ENCODE assay signal across 21 cellular contexts in genomic region chr11:50098186-50098725, GRCh38.
DNase-seq lines count a peak whose midpoint lies in the region; ATAC-seq, FAIRE-seq and TF ChIP-seq lines count a peak whose summit lies in the region.
"Had no signal": no experiment of that assay in that cellular context is flagged by ENCODE, and none has a peak within 500 bp of the region (broad histone marks: within the 10 kb centered on the region; RNA-seq: fewer than 3 reads in every experiment).

No MANE protein-coding gene starts in this region.

- H3K4me3 ChIP-seq in bronchial epithelial cell (ENCODE audit: low read depth, low read length) (no peak overlapping the region), pancreas (no peak overlapping the region)
- H3K4me3 ChIP-seq: A549, GM23248 had no signal

- FAIRE-seq in bronchial epithelial cell (lab: Jason Lieb, UNC) (no peak), pancreas (lab: Jason Lieb, UNC) (no peak)
- FAIRE-seq: A549, D721Med, G401.6, GM12891, H54 had no signal

- no peak overlapping the region for H3K4me3 Mint-ChIP-seq in activated naive CD8-positive, alpha-beta T cell treated with anti-CD3 and anti-CD28 coated beads for 36 hours
- H3K4me3 Mint-ChIP-seq: CD8-positive, alpha-beta T cell had no signal

- no peaks in the 10 kb centered on the region for H3K27me3 Mint-ChIP-seq in activated naive CD8-positive, alpha-beta T cell treated with anti-CD3 and anti-CD28 coated beads for 36 hours

- H3K9me3 ChIP-seq in pancreas = no peaks in the 10 kb centered on the region
- H3K9me3 ChIP-seq: A549, BE2C had no signal

- H3K36me3 ChIP-seq in bronchial epithelial cell (ENCODE audit: control insufficient read depth, insufficient read depth, low read length) (no peaks in the 10 kb centered on the region), pancreas (no peaks in the 10 kb centered on the region)
- H3K36me3 ChIP-seq: BE2C had no signal

- H3K27ac ChIP-seq in pancreas = no peak overlapping the region
- H3K27ac ChIP-seq: A549, C4-2B, GM23248 had no signal

- H3K4me1 Mint-ChIP-seq in activated naive CD8-positive, alpha-beta T cell treated with anti-CD3 and anti-CD28 coated beads for 36 hours = no peaks in the 10 kb centered on the region

- DNase-seq in HT1080 (ENCODE audit: low read depth) = peak; percentile 36
- DNase-seq in NCI-H82 treated with DMSO at 0.1 percent for 48 hours (lab: John Stamatoyannopoulos, UW; ENCODE audit: unreplicated experiment) = peak; percentile 79
- peak; percentile 52 for DNase-seq in bronchial epithelial cell (ENCODE audit: low read depth)
- peak; percentile 72 for DNase-seq in stromal cell of bone marrow (ENCODE audit: low read depth)
- DNase-seq in pancreas = no peak
- DNase-seq in activated naive CD8-positive, alpha-beta T cell treated with anti-CD3 and anti-CD28 coated beads for 36 hours = no peak
- no peak for DNase-seq in NCI-H2196 (lab: John Stamatoyannopoulos, UW; ENCODE audit: unreplicated experiment)
- DNase-seq: BE2C; CD8-positive, alpha-beta T cell; COR-L47; DMS153; DMS79 treated with DMSO at 0.1 percent for 48 hours; EL; GM23248 had no signal

- H3K36me3 Mint-ChIP-seq in activated naive CD8-positive, alpha-beta T cell treated with anti-CD3 and anti-CD28 coated beads for 36 hours = no peaks in the 10 kb centered on the region
- H3K36me3 Mint-ChIP-seq: CD8-positive, alpha-beta T cell had no signal

- H3K27me3 ChIP-seq in bronchial epithelial cell (ENCODE audit: control insufficient read depth, insufficient read depth, low read length) (no peaks in the 10 kb centered on the region), pancreas (no peaks in the 10 kb centered on the region)
- H3K27me3 ChIP-seq: BE2C had no signal

- WGBS in pancreas, 2 donors = 23 to 26% methylated on average over 2 of the region's 2 CpGs

- H3K9me3 Mint-ChIP-seq in activated naive CD8-positive, alpha-beta T cell treated with anti-CD3 and anti-CD28 coated beads for 36 hours = no peaks in the 10 kb centered on the region

- H3K27ac Mint-ChIP-seq in activated naive CD8-positive, alpha-beta T cell treated with anti-CD3 and anti-CD28 coated beads for 36 hours = no peak overlapping the region
- H3K27ac Mint-ChIP-seq: CD8-positive, alpha-beta T cell had no signal

- TF ChIP-seq CTCF in bronchial epithelial cell (IDR thresholded peaks at IDR 0.05; ENCODE audit: insufficient read depth, low read length, severe bottlenecking) (no peak), pancreas (IDR thresholded peaks at IDR 0.05) (no peak)

- intact Hi-C loops in pancreas (cut with DNase I) = no loop called here

- no peaks in the 10 kb centered on the region for H3K4me1 ChIP-seq in pancreas
- H3K4me1 ChIP-seq: A549, BE2C had no signal

- no peak for ATAC-seq in pancreas
- ATAC-seq: A549; CD8-positive, alpha-beta T cell; HCT116 had no signal

Comparison
In these comparisons a context has a peak if more than half of its experiments do, and no peak if none do; other contexts are left out.
1. DNase-seq: peak in HT1080 (single experiment), NCI-H82 treated with DMSO at 0.1 percent for 48 hours (single experiment), bronchial epithelial cell (single experiment) and stromal cell of bone marrow (single experiment); none in pancreas (0 of 6), activated naive CD8-positive, alpha-beta T cell treated with anti-CD3 and anti-CD28 coated beads for 36 hours (single experiment) and NCI-H2196 (single experiment).